1 cellular context compared by ENCODE assay signal in the genomic region with DNA sequence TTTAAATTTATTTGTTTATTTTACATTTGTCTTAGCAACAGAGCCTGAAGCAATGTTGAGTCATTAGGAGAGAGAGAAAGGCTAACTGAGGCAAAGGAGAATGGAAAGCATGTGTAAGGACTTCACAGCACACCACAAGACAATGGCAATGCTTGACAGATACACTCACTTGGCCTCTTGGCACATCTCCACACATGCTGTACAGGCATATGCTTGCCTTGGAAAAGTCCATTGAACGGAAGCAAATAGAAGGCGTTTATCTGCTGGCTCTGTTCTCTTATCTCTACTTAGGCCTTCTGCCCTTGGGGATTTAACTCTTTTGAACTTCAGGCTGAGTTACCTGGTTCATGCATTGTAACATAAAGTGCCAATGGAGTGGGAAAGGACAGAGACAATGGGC.
TF ChIP-seq lines count a peak whose summit lies in the region.

No MANE protein-coding gene starts in this region.

TF ChIP-seq in K562, 482 proteins besides CTCF, POLR2A, EP300 and RAD21 (continued from another document and continues in another):
- TF ChIP-seq, protein P1, sequence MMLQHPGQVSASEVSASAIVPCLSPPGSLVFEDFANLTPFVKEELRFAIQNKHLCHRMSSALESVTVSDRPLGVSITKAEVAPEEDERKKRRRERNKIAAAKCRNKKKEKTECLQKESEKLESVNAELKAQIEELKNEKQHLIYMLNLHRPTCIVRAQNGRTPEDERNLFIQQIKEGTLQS (IDR thresholded peaks at IDR 0.05) = peak; percentile 30; the same call in 1 of the 2 replicates
- TF ChIP-seq, protein P1 (CRISPR knock-in tag; conservative IDR thresholded peaks at IDR 0.05) = no peak
- TF ChIP-seq ZFX (CRISPR knock-in tag; IDR thresholded peaks at IDR 0.05) (no peak), RBM34 (IDR thresholded peaks at IDR 0.05; ENCODE audit: borderline replicate concordance, insufficient read depth, low read length) (no peak), SMC3 (conservative IDR thresholded peaks at IDR 0.05; ENCODE audit: insufficient read depth, low read depth, low read length) (no peak), SUPT5H (IDR thresholded peaks at IDR 0.05) (no peak), TAF1 (IDR thresholded peaks at IDR 0.05; ENCODE audit: control insufficient read depth, extremely low read depth, insufficient read depth, low read length, severe bottlenecking) (no peak), ESRRB (CRISPR knock-in tag; IDR thresholded peaks at IDR 0.05; ENCODE audit: borderline replicate concordance) (no peak), HNRNPH1 (optimal IDR thresholded peaks at IDR 0.05; ENCODE audit: low read depth, low read length) (no peak), KDM1A (IDR thresholded peaks at IDR 0.05) (no peak), RBM15 (IDR thresholded peaks at IDR 0.05; ENCODE audit: insufficient read depth, low read length) (no peak), LCOR (CRISPR knock-in tag; IDR thresholded peaks at IDR 0.05) (no peak), MEF2A (IDR thresholded peaks at IDR 0.05; ENCODE audit: control insufficient read depth, low read depth, low read length) (no peak), HCFC1 (IDR thresholded peaks at IDR 0.05; ENCODE audit: low read depth, low read length) (no peak), ZNF316 (IDR thresholded peaks at IDR 0.05) (no peak), ATF1 (CRISPR knock-in tag; IDR thresholded peaks at IDR 0.05) (no peak), ATF1 (tag; IDR thresholded peaks at IDR 0.05) (peak; percentile 26; the same call in 1 of the 2 replicates), KDM5B (IDR thresholded peaks at IDR 0.05; ENCODE audit: insufficient replicate concordance, low read depth, low read length) (no peak), SMAD4 (CRISPR knock-in tag; conservative IDR thresholded peaks at IDR 0.05) (no peak; the same call in 1 of the 2 replicates), JUNB (CRISPR knock-in tag; conservative IDR thresholded peaks at IDR 0.05) (no peak), HNRNPL (IDR thresholded peaks at IDR 0.05; ENCODE audit: low read depth, low read length) (no peak), HEY1 (CRISPR knock-in tag; IDR thresholded peaks at IDR 0.05; ENCODE audit: borderline replicate concordance) (no peak), DNMT1 (IDR thresholded peaks at IDR 0.05) (no peak), SAFB2 (IDR thresholded peaks at IDR 0.05; ENCODE audit: borderline replicate concordance, low read depth, low read length, severe bottlenecking) (no peak), ZNF507 (tag; conservative IDR thresholded peaks at IDR 0.05) (no peak), SRSF9 (IDR thresholded peaks at IDR 0.05; ENCODE audit: borderline replicate concordance, low read depth, low read length) (no peak), U2AF2 (optimal IDR thresholded peaks at IDR 0.05; ENCODE audit: low read depth, low read length) (no peak), BCOR (IDR thresholded peaks at IDR 0.05) (no peak), ZNF79 (CRISPR knock-in tag; IDR thresholded peaks at IDR 0.05; ENCODE audit: low read depth) (no peak), ZFP1 (CRISPR knock-in tag; IDR thresholded peaks at IDR 0.05) (no peak), TSC22D4 (tag; IDR thresholded peaks at IDR 0.05) (no peak), XRCC4 (IDR thresholded peaks at IDR 0.05; ENCODE audit: extremely low read depth, insufficient read depth, insufficient read length) (no peak), FOSL1 (tag; conservative IDR thresholded peaks at IDR 0.05) (peak; percentile 65), ZNF175 (CRISPR knock-in tag; IDR thresholded peaks at IDR 0.05; ENCODE audit: low read depth) (no peak), MCM2 (IDR thresholded peaks at IDR 0.05; ENCODE audit: low read depth) (no peak)
- TF ChIP-seq, protein P2, sequence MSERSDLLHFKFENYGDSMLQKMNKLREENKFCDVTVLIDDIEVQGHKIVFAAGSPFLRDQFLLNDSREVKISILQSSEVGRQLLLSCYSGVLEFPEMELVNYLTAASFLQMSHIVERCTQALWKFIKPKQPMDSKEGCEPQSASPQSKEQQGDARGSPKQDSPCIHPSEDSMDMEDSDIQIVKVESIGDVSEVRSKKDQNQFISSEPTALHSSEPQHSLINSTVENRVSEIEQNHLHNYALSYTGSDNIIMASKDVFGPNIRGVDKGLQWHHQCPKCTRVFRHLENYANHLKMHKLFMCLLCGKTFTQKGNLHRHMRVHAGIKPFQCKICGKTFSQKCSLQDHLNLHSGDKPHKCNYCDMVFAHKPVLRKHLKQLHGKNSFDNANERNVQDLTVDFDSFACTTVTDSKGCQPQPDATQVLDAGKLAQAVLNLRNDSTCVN (CRISPR knock-in tag; IDR thresholded peaks at IDR 0.05) = no peak
- TF ChIP-seq, protein P3, sequence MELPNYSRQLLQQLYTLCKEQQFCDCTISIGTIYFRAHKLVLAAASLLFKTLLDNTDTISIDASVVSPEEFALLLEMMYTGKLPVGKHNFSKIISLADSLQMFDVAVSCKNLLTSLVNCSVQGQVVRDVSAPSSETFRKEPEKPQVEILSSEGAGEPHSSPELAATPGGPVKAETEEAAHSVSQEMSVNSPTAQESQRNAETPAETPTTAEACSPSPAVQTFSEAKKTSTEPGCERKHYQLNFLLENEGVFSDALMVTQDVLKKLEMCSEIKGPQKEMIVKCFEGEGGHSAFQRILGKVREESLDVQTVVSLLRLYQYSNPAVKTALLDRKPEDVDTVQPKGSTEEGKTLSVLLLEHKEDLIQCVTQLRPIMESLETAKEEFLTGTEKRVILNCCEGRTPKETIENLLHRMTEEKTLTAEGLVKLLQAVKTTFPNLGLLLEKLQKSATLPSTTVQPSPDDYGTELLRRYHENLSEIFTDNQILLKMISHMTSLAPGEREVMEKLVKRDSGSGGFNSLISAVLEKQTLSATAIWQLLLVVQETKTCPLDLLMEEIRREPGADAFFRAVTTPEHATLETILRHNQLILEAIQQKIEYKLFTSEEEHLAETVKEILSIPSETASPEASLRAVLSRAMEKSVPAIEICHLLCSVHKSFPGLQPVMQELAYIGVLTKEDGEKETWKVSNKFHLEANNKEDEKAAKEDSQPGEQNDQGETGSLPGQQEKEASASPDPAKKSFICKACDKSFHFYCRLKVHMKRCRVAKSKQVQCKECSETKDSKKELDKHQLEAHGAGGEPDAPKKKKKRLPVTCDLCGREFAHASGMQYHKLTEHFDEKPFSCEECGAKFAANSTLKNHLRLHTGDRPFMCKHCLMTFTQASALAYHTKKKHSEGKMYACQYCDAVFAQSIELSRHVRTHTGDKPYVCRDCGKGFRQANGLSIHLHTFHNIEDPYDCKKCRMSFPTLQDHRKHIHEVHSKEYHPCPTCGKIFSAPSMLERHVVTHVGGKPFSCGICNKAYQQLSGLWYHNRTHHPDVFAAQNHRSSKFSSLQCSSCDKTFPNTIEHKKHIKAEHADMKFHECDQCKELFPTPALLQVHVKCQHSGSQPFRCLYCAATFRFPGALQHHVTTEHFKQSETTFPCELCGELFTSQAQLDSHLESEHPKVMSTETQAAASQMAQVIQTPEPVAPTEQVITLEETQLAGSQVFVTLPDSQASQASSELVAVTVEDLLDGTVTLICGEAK (IDR thresholded peaks at IDR 0.05) = peak; percentile 23; the same call in 1 of the 2 replicates
- TF ChIP-seq, protein P3 (CRISPR knock-in tag; IDR thresholded peaks at IDR 0.05) = no peak
- TF ChIP-seq, protein P4, sequence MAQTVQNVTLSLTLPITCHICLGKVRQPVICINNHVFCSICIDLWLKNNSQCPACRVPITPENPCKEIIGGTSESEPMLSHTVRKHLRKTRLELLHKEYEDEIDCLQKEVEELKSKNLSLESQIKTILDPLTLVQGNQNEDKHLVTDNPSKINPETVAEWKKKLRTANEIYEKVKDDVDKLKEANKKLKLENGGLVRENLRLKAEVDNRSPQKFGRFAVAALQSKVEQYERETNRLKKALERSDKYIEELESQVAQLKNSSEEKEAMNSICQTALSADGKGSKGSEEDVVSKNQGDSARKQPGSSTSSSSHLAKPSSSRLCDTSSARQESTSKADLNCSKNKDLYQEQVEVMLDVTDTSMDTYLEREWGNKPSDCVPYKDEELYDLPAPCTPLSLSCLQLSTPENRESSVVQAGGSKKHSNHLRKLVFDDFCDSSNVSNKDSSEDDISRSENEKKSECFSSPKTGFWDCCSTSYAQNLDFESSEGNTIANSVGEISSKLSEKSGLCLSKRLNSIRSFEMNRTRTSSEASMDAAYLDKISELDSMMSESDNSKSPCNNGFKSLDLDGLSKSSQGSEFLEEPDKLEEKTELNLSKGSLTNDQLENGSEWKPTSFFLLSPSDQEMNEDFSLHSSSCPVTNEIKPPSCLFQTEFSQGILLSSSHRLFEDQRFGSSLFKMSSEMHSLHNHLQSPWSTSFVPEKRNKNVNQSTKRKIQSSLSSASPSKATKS (CRISPR knock-in tag; IDR thresholded peaks at IDR 0.05) = no peak
- TF ChIP-seq, protein P5, sequence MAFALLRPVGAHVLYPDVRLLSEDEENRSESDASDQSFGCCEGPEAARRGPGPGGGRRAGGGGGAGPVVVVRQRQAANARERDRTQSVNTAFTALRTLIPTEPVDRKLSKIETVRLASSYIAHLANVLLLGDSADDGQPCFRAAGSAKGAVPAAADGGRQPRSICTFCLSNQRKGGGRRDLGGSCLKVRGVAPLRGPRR (CRISPR knock-in tag; IDR thresholded peaks at IDR 0.05) = no peak
- TF ChIP-seq, protein P6, sequence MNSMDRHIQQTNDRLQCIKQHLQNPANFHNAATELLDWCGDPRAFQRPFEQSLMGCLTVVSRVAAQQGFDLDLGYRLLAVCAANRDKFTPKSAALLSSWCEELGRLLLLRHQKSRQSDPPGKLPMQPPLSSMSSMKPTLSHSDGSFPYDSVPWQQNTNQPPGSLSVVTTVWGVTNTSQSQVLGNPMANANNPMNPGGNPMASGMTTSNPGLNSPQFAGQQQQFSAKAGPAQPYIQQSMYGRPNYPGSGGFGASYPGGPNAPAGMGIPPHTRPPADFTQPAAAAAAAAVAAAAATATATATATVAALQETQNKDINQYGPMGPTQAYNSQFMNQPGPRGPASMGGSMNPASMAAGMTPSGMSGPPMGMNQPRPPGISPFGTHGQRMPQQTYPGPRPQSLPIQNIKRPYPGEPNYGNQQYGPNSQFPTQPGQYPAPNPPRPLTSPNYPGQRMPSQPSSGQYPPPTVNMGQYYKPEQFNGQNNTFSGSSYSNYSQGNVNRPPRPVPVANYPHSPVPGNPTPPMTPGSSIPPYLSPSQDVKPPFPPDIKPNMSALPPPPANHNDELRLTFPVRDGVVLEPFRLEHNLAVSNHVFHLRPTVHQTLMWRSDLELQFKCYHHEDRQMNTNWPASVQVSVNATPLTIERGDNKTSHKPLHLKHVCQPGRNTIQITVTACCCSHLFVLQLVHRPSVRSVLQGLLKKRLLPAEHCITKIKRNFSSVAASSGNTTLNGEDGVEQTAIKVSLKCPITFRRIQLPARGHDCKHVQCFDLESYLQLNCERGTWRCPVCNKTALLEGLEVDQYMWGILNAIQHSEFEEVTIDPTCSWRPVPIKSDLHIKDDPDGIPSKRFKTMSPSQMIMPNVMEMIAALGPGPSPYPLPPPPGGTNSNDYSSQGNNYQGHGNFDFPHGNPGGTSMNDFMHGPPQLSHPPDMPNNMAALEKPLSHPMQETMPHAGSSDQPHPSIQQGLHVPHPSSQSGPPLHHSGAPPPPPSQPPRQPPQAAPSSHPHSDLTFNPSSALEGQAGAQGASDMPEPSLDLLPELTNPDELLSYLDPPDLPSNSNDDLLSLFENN (IDR thresholded peaks at IDR 0.05; ENCODE audit: low read depth in 2 of 2, low read length in 2 of 2) = no peak
- TF ChIP-seq, protein P7, sequence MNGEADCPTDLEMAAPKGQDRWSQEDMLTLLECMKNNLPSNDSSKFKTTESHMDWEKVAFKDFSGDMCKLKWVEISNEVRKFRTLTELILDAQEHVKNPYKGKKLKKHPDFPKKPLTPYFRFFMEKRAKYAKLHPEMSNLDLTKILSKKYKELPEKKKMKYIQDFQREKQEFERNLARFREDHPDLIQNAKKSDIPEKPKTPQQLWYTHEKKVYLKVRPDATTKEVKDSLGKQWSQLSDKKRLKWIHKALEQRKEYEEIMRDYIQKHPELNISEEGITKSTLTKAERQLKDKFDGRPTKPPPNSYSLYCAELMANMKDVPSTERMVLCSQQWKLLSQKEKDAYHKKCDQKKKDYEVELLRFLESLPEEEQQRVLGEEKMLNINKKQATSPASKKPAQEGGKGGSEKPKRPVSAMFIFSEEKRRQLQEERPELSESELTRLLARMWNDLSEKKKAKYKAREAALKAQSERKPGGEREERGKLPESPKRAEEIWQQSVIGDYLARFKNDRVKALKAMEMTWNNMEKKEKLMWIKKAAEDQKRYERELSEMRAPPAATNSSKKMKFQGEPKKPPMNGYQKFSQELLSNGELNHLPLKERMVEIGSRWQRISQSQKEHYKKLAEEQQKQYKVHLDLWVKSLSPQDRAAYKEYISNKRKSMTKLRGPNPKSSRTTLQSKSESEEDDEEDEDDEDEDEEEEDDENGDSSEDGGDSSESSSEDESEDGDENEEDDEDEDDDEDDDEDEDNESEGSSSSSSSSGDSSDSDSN (IDR thresholded peaks at IDR 0.05; ENCODE audit: borderline replicate concordance in 1 of 2, low read depth in 2 of 2, low read length in 2 of 2) = 0 out of 4 replicates have a peak, but pooled peaks of 1 of the 2 experiments have one; percentile 46
- TF ChIP-seq, protein P8, sequence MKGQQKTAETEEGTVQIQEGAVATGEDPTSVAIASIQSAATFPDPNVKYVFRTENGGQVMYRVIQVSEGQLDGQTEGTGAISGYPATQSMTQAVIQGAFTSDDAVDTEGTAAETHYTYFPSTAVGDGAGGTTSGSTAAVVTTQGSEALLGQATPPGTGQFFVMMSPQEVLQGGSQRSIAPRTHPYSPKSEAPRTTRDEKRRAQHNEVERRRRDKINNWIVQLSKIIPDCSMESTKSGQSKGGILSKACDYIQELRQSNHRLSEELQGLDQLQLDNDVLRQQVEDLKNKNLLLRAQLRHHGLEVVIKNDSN (CRISPR knock-in tag; IDR thresholded peaks at IDR 0.05) = no peak
